Comparison of ENCODE assay signal across 22 cellular contexts in the genomic region with DNA sequence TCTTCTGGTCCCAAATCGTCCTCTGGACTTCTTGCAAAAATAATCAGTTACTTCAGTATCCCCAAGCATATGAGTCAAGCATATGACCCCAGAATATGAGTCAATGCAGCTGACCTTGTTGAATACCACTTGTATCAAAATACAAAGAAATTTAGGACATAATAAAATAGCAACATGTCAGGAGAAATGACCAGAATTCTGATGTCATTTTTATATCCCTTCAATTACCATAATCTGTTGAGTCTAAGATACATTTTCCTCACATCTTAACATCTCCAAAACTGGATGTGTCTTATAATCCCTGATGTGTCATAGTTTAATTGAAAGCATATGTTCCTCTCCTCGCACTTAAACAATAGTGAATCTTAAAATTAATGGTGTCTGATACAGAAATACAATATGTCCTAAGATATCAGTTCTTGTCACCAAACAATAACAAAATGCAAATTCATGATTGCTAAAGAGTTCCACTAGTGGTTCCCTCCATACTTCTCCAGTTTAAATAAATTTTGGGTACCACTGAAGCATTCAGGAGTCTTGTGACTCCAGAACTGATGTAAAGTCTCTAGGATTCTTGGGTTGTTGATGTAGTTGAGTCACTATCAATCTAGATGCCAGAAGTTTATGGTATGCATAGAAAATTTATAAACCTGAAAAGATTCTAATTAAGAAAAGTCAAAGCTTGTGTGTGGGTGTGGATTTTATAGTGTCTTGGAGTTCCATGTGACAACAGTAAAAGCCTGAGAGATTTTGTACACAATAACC. TPM values are rescaled to one million over a fixed set of nuclear protein-coding genes. Genes with fewer than 3 reads are reported as not detected.
DNase-seq lines count a peak whose midpoint lies in the region; ATAC-seq, FAIRE-seq and TF ChIP-seq lines count a peak whose summit lies in the region.
"Had no signal": no experiment of that assay in that cellular context is flagged by ENCODE, and none has a peak within 500 bp of the region (broad histone marks: within the 10 kb centered on the region; RNA-seq: fewer than 3 reads in every experiment).

No MANE protein-coding gene starts in this region.

- H3K27me3 ChIP-seq in astrocyte (ENCODE audit: insufficient read depth, low read length) = no peaks in the 10 kb centered on the region
- H3K27me3 ChIP-seq in colonic mucosa = no peaks in the 10 kb centered on the region
- H3K27me3 ChIP-seq: gastrocnemius medialis, thyroid gland had no signal

- H3K27ac Mint-ChIP-seq in astrocyte (ENCODE audit: unreplicated experiment) = no peak overlapping the region
- H3K27ac Mint-ChIP-seq: activated naive CD8-positive, alpha-beta T cell treated with anti-CD3 and anti-CD28 coated beads, Interleukin-2, amount 50 U/mL, for 24 hours; activated T-helper 2 cell treated with anti-CD3 and anti-CD28 coated beads, Interferon-gamma antibody, Interleukin-2, Interleukin-4, amounts not matched to agents 10 μg/mL and 5 μg/mL and 100 μg/mL, durations not matched to agents 14 hours and 24 hours and 36 hours; CD8-positive, alpha-beta T cell; endodermal cell; nephron had no signal

- TF ChIP-seq CTCF in astrocyte (IDR thresholded peaks at IDR 0.05; ENCODE audit: insufficient read depth, low read depth, low read length) (no peak), fibroblast of villous mesenchyme (IDR thresholded peaks at IDR 0.05; ENCODE audit: insufficient read depth, low read depth, low read length) (no peak), colonic mucosa (IDR thresholded peaks at IDR 0.05) (no peak)

- no peaks in the 10 kb centered on the region for H3K27me3 Mint-ChIP-seq in astrocyte (ENCODE audit: low read depth, unreplicated experiment)
- H3K27me3 Mint-ChIP-seq: activated naive CD8-positive, alpha-beta T cell treated with anti-CD3 and anti-CD28 coated beads, Interleukin-2, amount 50 U/mL, for 24 hours had no signal

- H3K9me3 ChIP-seq in astrocyte (ENCODE audit: insufficient read depth, low read depth, low read length) (no peaks in the 10 kb centered on the region), colonic mucosa (no peaks in the 10 kb centered on the region)
- H3K9me3 ChIP-seq: thyroid gland had no signal

- H3K9ac ChIP-seq in astrocyte (ENCODE audit: low read length) (no peak overlapping the region), colonic mucosa (ENCODE audit: low read depth in 2 of 2, low read length in 2 of 2) (no peak overlapping the region)

- ATAC-seq in HG03159 (IDR thresholded peaks at IDR 0.05; ENCODE audit: unreplicated experiment) = no peak
- ATAC-seq: activated naive CD8-positive, alpha-beta T cell treated with anti-CD3 and anti-CD28 coated beads, Interleukin-2, amount 50 U/mL, for 24 hours; CD8-positive, alpha-beta T cell; gastrocnemius medialis had no signal

- peaks cover 4% of the 10 kb centered on the region for H3K36me3 Mint-ChIP-seq in astrocyte (ENCODE audit: low read depth, unreplicated experiment)

- H3K36me3 ChIP-seq in astrocyte (ENCODE audit: insufficient read depth, low read length) = no peaks in the 10 kb centered on the region
- H3K36me3 ChIP-seq in colonic mucosa = no peaks in the 10 kb centered on the region

- H3K4me3 ChIP-seq in astrocyte (ENCODE audit: insufficient read depth, low read depth, low read length) = no peak overlapping the region
- no peak overlapping the region for H3K4me3 ChIP-seq in fibroblast of villous mesenchyme (ENCODE audit: low read depth, low read length)
- no peak overlapping the region for H3K4me3 ChIP-seq in colonic mucosa
- H3K4me3 ChIP-seq: gastrocnemius medialis, thyroid gland had no signal

- H2AFZ ChIP-seq in astrocyte (ENCODE audit: low read depth, low read length) = no peak overlapping the region

- H3K4me2 ChIP-seq in astrocyte (ENCODE audit: low read length) = peak overlapping the region; percentile 16

- H3K9me3 Mint-ChIP-seq in astrocyte (ENCODE audit: unreplicated experiment) = no peaks in the 10 kb centered on the region

- H3K4me1 ChIP-seq in astrocyte (ENCODE audit: insufficient read depth, low read length) (no peaks in the 10 kb centered on the region), colonic mucosa (no peaks in the 10 kb centered on the region)
- H3K4me1 ChIP-seq: gastrocnemius medialis, thyroid gland had no signal

- H3K4me3 Mint-ChIP-seq in astrocyte (ENCODE audit: unreplicated experiment) = no peak overlapping the region
- H3K4me3 Mint-ChIP-seq: activated naive CD8-positive, alpha-beta T cell treated with anti-CD3 and anti-CD28 coated beads, Interleukin-2, amount 50 U/mL, for 24 hours; CD8-positive, alpha-beta T cell; endodermal cell; nephron had no signal

- H3K27ac ChIP-seq in astrocyte (ENCODE audit: low read depth, low read length) = no peak overlapping the region
- no peak overlapping the region for H3K27ac ChIP-seq in colonic mucosa
- H3K27ac ChIP-seq: gastrocnemius medialis, thyroid gland had no signal

- peaks cover 15% of the 10 kb centered on the region for H3K4me1 Mint-ChIP-seq in astrocyte (ENCODE audit: low read depth, unreplicated experiment)
- H3K4me1 Mint-ChIP-seq: endodermal cell, nephron had no signal

- H3K79me2 ChIP-seq in astrocyte (ENCODE audit: insufficient read depth, low read length) = no peaks in the 10 kb centered on the region

- FAIRE-seq in astrocyte (lab: Jason Lieb, UNC) = no peak
- FAIRE-seq: A204.1, HTR-8/SVneo had no signal

- peak; percentile 56 for DNase-seq in A172 (ENCODE audit: low spot score)
- DNase-seq in GM04503 (ENCODE audit: low read depth) = peak; percentile 30
- peak; percentile 62 for DNase-seq in astrocyte (ENCODE audit: low read depth)
- DNase-seq in fibroblast of villous mesenchyme (ENCODE audit: low read depth) = peak; percentile 41
- no peak for DNase-seq in effector CD4-positive, alpha-beta T cell
- DNase-seq in colonic mucosa = no peak
- DNase-seq in activated CD8-positive, alpha-beta memory T cell treated with anti-CD3 and anti-CD28 coated beads, Interleukin-2, amount 50 U/mL, for 48 hours = no peak
- DNase-seq: activated CD4-positive, alpha-beta T cell treated with anti-CD3 and anti-CD28 coated beads for 1 hour; activated naive CD8-positive, alpha-beta T cell treated with anti-CD3 and anti-CD28 coated beads, Interleukin-2, amount 50 U/mL, for 24 hours; CD8-positive, alpha-beta T cell; cerebellar nuclear complex; endodermal cell; gastrocnemius medialis; NCI-H1436 treated with DMSO at 0.1 percent for 48 hours; RPMI8226; stimulated activated CD4-positive, alpha-beta T cell treated with anti-CD3 and anti-CD28 coated beads, Interleukin-12 subunit alpha, Interleukin-12 subunit beta, amount 100 ng/mL, for 4 hours; thyroid gland had no signal

- intact Hi-C loops in colonic mucosa (cut with DNase I) = no loop called here

- no peaks in the 10 kb centered on the region for H4K20me1 ChIP-seq in astrocyte (ENCODE audit: insufficient read depth, low read length)

RNA-seq across cellular contexts. Expression of a gene that starts 41.8 kb away (rescaled TPM):
- 203 and 230 TPM in 2 replicates for total RNA-seq in A172 (2014; rRNA removed; shearing (Covaris generic))
- total RNA-seq in astrocyte (32.8 and 39.1 TPM in 2 replicates), fibroblast of villous mesenchyme (22.5 and 38.9 TPM in 2 replicates), colonic mucosa (10 to 100 TPM; 18.3 to 27.6 TPM)

Comparison
In these comparisons a context has a peak if more than half of its experiments do, and no peak if none do; other contexts are left out.
1. DNase-seq: peak in A172 (single experiment), GM04503 (single experiment), astrocyte (single experiment) and fibroblast of villous mesenchyme (single experiment); none in effector CD4-positive, alpha-beta T cell (single experiment), colonic mucosa (single experiment) and activated CD8-positive, alpha-beta memory T cell treated with anti-CD3 and anti-CD28 coated beads, Interleukin-2, amount 50 U/mL, for 48 hours (single experiment).